16 cellular contexts compared by ENCODE assay signal in genomic region chr12:96495155-96495554, GRCh38. TPM values are rescaled to one million over a fixed set of nuclear protein-coding genes. Genes with fewer than 3 reads are reported as not detected.
DNase-seq lines count a peak whose midpoint lies in the region; ATAC-seq and TF ChIP-seq lines count a peak whose summit lies in the region.
"Had no signal": no experiment of that assay in that cellular context is flagged by ENCODE, and none has a peak within 500 bp of the region (broad histone marks: within the 10 kb centered on the region; RNA-seq: fewer than 3 reads in every experiment).

No MANE protein-coding gene starts in this region.

- no peak for DNase-seq in CD8-positive, alpha-beta memory T cell
- DNase-seq in T-helper 17 cell, result no peak
- no peak for DNase-seq in stimulated activated effector memory CD8-positive, alpha-beta T cell treated with anti-CD3 and anti-CD28 coated beads, Interleukin-12 subunit alpha, Interleukin-12 subunit beta, amount 100 ng/mL, for 72 hours (ENCODE audit: low spot score in 2 of 2)
- no peak for DNase-seq in WTC11 (ENCODE audit: low spot score)
- DNase-seq: C1 segment of cervical spinal cord, Caco-2, DMS53, H7, NCI-H1092, NCI-H2107, PC-9, T-cell had no signal

- H3K36me3 Mint-ChIP-seq in CD8-positive, alpha-beta memory T cell, result peaks cover 0 to 12% (median 4%) of the 10 kb centered on the region in 3 donors
- peaks cover 4% of the 10 kb centered on the region for H3K36me3 Mint-ChIP-seq in T-helper 17 cell (ENCODE audit: low read depth)
- H3K36me3 Mint-ChIP-seq in stimulated activated effector memory CD8-positive, alpha-beta T cell treated with anti-CD3 and anti-CD28 coated beads, Interleukin-12 subunit alpha, Interleukin-12 subunit beta, amount 100 ng/mL, for 72 hours, result no peaks in the 10 kb centered on the region
- H3K36me3 Mint-ChIP-seq in WTC11, result no peaks in the 10 kb centered on the region
- H3K36me3 Mint-ChIP-seq: T-cell had no signal

- H3K27ac ChIP-seq in CD8-positive, alpha-beta memory T cell (ENCODE audit: low read depth, low read length), result no peak overlapping the region
- H3K27ac ChIP-seq: PC-9 had no signal

- ATAC-seq in GM19351 (IDR thresholded peaks at IDR 0.05; ENCODE audit: unreplicated experiment), result peak; percentile 49
- ATAC-seq in T-helper 17 cell, result no peak
- no peak for ATAC-seq in stimulated activated effector memory CD8-positive, alpha-beta T cell treated with anti-CD3 and anti-CD28 coated beads, Interleukin-12 subunit alpha, Interleukin-12 subunit beta, amount 100 ng/mL, for 72 hours
- ATAC-seq in HG03139 (IDR thresholded peaks at IDR 0.05; ENCODE audit: unreplicated experiment), result no peak
- ATAC-seq in HG02884 (IDR thresholded peaks at IDR 0.05; ENCODE audit: unreplicated experiment), result no peak
- ATAC-seq in WTC11, result no peak
- ATAC-seq: T-cell had no signal

- no peaks in the 10 kb centered on the region for H3K36me3 ChIP-seq in CD8-positive, alpha-beta memory T cell (ENCODE audit: insufficient read depth, low read length)

- peak overlapping the region in 5 of 8 donors; percentile 4 to 82 (median 33) for H3K27ac Mint-ChIP-seq in CD8-positive, alpha-beta memory T cell
- H3K27ac Mint-ChIP-seq in T-helper 17 cell (peak overlapping the region; percentile 77), WTC11 (no peak overlapping the region)
- H3K27ac Mint-ChIP-seq in stimulated activated effector memory CD8-positive, alpha-beta T cell treated with anti-CD3 and anti-CD28 coated beads, Interleukin-12 subunit alpha, Interleukin-12 subunit beta, amount 100 ng/mL, for 72 hours, result no peak overlapping the region
- H3K27ac Mint-ChIP-seq: T-cell had no signal

- POLR2A ChIA-PET in CD8-positive, alpha-beta memory T cell (lab: Charles Lee), result no interaction called here
- POLR2A ChIA-PET in WTC11 (lab: Charles Lee), result no interaction called here

- H3K9me3 Mint-ChIP-seq in CD8-positive, alpha-beta memory T cell, result peaks cover 0 to 5% (median 0%) of the 10 kb centered on the region in 5 donors
- H3K9me3 Mint-ChIP-seq in stimulated activated effector memory CD8-positive, alpha-beta T cell treated with anti-CD3 and anti-CD28 coated beads, Interleukin-12 subunit alpha, Interleukin-12 subunit beta, amount 100 ng/mL, for 72 hours, result no peaks in the 10 kb centered on the region
- 0 out of 2 replicates have a peak, but pooled peaks cover 3% of the 10 kb centered on the region for H3K9me3 Mint-ChIP-seq in WTC11
- H3K9me3 Mint-ChIP-seq: T-cell had no signal

- H3K4me1 ChIP-seq in CD8-positive, alpha-beta memory T cell (ENCODE audit: insufficient read depth, low read length), result peaks cover 7% of the 10 kb centered on the region

- peak overlapping the region in 3 of 7 donors; percentile 10 to 33 (median 18) for H3K4me3 Mint-ChIP-seq in CD8-positive, alpha-beta memory T cell
- H3K4me3 Mint-ChIP-seq in T-helper 17 cell (no peak overlapping the region), WTC11 (no peak overlapping the region)
- peak overlapping the region; percentile 21 for H3K4me3 Mint-ChIP-seq in stimulated activated effector memory CD8-positive, alpha-beta T cell treated with anti-CD3 and anti-CD28 coated beads, Interleukin-12 subunit alpha, Interleukin-12 subunit beta, amount 100 ng/mL, for 72 hours

- H3K4me1 Mint-ChIP-seq in CD8-positive, alpha-beta memory T cell, result peaks cover 29 to 43% (median 34%) of the 10 kb centered on the region in 3 donors
- peaks cover 21% of the 10 kb centered on the region for H3K4me1 Mint-ChIP-seq in T-helper 17 cell
- peaks cover 10% of the 10 kb centered on the region for H3K4me1 Mint-ChIP-seq in stimulated activated effector memory CD8-positive, alpha-beta T cell treated with anti-CD3 and anti-CD28 coated beads, Interleukin-12 subunit alpha, Interleukin-12 subunit beta, amount 100 ng/mL, for 72 hours
- peaks cover under 1% of the 10 kb centered on the region; the same call in 1 of the 2 replicates for H3K4me1 Mint-ChIP-seq in WTC11

- CTCF ChIA-PET in CD8-positive, alpha-beta memory T cell (lab: Charles Lee), result interaction anchor here (1.0 to 3.6 kb wide), 2 partner anchors 21 to 87 kb away, joined by 3 to 13 read pairs; no protein-coding TSS in a partner anchor
- CTCF ChIA-PET in WTC11 (lab: Charles Lee), result no interaction called here

- H3K9me3 ChIP-seq in CD8-positive, alpha-beta memory T cell (ENCODE audit: low read length), result no peaks in the 10 kb centered on the region
- no peaks in the 10 kb centered on the region for H3K9me3 ChIP-seq in T-helper 17 cell (ENCODE audit: control insufficient read depth, low read length, poor library complexity, severe bottlenecking)
- H3K9me3 ChIP-seq: Caco-2 had no signal

- no peak overlapping the region for H3K4me3 ChIP-seq in CD8-positive, alpha-beta memory T cell (ENCODE audit: low read length)
- H3K4me3 ChIP-seq: PC-9 had no signal

- H3K27me3 ChIP-seq in CD8-positive, alpha-beta memory T cell (ENCODE audit: insufficient read depth, low read length, poor library complexity, severe bottlenecking), result no peaks in the 10 kb centered on the region

- H3K27me3 Mint-ChIP-seq in CD8-positive, alpha-beta memory T cell, result peaks cover 0 to 3% of the 10 kb centered on the region in 2 donors
- no peaks in the 10 kb centered on the region for H3K27me3 Mint-ChIP-seq in T-helper 17 cell
- no peaks in the 10 kb centered on the region for H3K27me3 Mint-ChIP-seq in WTC11 (ENCODE audit: low read depth)
- H3K27me3 Mint-ChIP-seq: T-cell had no signal

- no peak for TF ChIP-seq CTCF in WTC11 (IDR thresholded peaks at IDR 0.05)

TF ChIP-seq in WTC11, 78 proteins besides CTCF, POLR2A, EP300 and RAD21:
- no peak for TF ChIP-seq ZNF416 (CRISPR knock-in tag; IDR thresholded peaks at IDR 0.05)
TF ChIP-seq in WTC11: peak in this region for 0.

RNA-seq across cellular contexts. Expression of gene CFAP54, which starts 5.8 kb away (rescaled TPM):
- total RNA-seq in CD8-positive, alpha-beta memory T cell, result under 1 TPM; 0.66 to 0.88 TPM
- 0.08 TPM for polyA plus RNA-seq in CD8-positive, alpha-beta memory T cell
- total RNA-seq in T-helper 17 cell (1 to 10 TPM; 1.2 to 1.3 TPM), WTC11 (2021) (0.09 to 0.34 TPM (median 0.32 TPM) in 3 replicates)
- total RNA-seq: H7, HT-29 had no signal

Comparison
In these comparisons a context has a peak if more than half of its experiments do, and no peak if none do; other contexts are left out.
1. H3K27ac Mint-ChIP-seq: peak in CD8-positive, alpha-beta memory T cell (5 of 8) and T-helper 17 cell (single experiment); none in stimulated activated effector memory CD8-positive, alpha-beta T cell treated with anti-CD3 and anti-CD28 coated beads, Interleukin-12 subunit alpha, Interleukin-12 subunit beta, amount 100 ng/mL, for 72 hours (single experiment) and WTC11 (single experiment).